8 cellular contexts compared by ENCODE assay signal in the genomic region with DNA sequence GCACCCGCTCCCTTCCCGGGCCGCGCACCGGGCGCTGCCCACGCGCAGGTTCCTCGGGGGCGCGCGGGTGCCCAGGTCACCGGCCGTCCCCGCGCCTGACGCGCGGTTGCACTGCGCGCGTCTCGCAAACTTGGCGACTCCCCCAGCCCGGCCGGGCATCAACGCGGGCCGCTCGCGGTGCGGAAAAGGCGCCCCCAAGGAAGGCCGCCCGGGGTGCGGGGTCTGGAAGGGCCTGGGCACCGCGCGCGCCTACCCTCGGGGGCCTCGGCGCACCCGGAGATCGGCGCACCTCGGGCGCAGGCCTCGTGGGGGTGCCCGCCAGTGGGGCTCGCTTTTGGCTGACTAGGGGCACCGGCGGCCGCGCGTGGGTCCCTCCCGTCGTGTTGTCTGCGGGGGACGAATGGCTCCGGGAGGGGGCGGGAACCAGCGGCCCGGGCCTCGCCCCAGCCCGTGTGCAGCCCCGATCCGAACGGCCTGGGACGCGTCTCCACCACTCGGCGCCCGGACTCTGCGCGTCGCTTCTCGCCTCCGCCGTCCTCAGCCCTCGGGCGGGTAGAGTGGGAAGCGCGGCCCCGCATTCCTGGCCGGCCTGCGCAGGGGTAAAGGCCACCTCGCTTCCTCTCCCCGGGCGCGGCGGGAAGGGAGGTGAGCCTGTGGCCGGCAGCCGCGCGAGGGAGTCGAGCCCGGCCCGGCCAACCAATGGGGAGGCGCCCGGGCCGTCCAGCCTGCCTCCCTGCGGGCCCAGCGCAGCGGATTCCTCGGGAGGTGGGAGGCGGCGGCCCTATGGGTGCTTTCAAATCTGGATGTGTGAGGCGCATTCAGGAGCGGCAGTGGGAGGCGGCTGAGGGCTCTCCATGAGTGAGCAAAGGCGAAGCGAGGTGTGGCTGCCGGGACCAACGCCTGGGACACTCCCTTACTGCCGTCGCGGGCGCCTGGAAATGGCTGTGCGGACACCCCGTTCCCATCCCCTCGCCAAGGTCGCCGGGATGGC. TPM values are rescaled to one million over a fixed set of nuclear protein-coding genes. Genes with fewer than 3 reads are reported as not detected.
DNase-seq lines count a peak whose midpoint lies in the region; ATAC-seq, FAIRE-seq and TF ChIP-seq lines count a peak whose summit lies in the region.

No MANE protein-coding gene starts in this region.

- H3K27me3 ChIP-seq in astrocyte (ENCODE audit: insufficient read depth, low read length) (peaks cover 12% of the 10 kb centered on the region), kidney epithelial cell (ENCODE audit: control insufficient read depth, insufficient read depth, low read length) (peaks cover 47% of the 10 kb centered on the region), testis (no peaks in the 10 kb centered on the region)

- peaks cover 29% of the 10 kb centered on the region for H3K4me1 ChIP-seq in astrocyte (ENCODE audit: insufficient read depth, low read length)
- H3K4me1 ChIP-seq in testis: peaks cover 20% of the 10 kb centered on the region

- peak overlapping the region; percentile 71 for H2AFZ ChIP-seq in astrocyte (ENCODE audit: low read depth, low read length)

- peaks cover 37% of the 10 kb centered on the region for H3K27me3 Mint-ChIP-seq in activated CD8-positive, alpha-beta T cell treated with anti-CD3 and anti-CD28 coated beads, Interleukin-2, amount 10 ng/mL, durations not matched to agents 7 days and 5 days (ENCODE audit: low read depth)
- H3K27me3 Mint-ChIP-seq in activated CD8-positive, alpha-beta T cell treated with anti-CD3 and anti-CD28 coated beads for 36 hours: peaks cover 34% of the 10 kb centered on the region
- no peaks in the 10 kb centered on the region for H3K27me3 Mint-ChIP-seq in astrocyte (ENCODE audit: low read depth, unreplicated experiment)

- H3K9ac ChIP-seq in astrocyte (ENCODE audit: low read length): no peak overlapping the region

- peak; percentile 17 for ATAC-seq in activated CD8-positive, alpha-beta T cell treated with anti-CD3 and anti-CD28 coated beads, Interleukin-2, amount 10 ng/mL, durations not matched to agents 7 days and 5 days
- no peak for ATAC-seq in activated CD8-positive, alpha-beta T cell treated with anti-CD3 and anti-CD28 coated beads for 36 hours
- no peak for ATAC-seq in GM18868 (IDR thresholded peaks at IDR 0.05; ENCODE audit: unreplicated experiment)

- no peak for TF ChIP-seq CTCF in activated CD8-positive, alpha-beta T cell treated with anti-CD3 and anti-CD28 coated beads for 36 hours (IDR thresholded peaks at IDR 0.05)
- TF ChIP-seq CTCF in astrocyte (IDR thresholded peaks at IDR 0.05; ENCODE audit: insufficient read depth, low read depth, low read length) (no peak), kidney epithelial cell (IDR thresholded peaks at IDR 0.05; ENCODE audit: insufficient read depth, low read length, poor library complexity, severe bottlenecking) (no peak), testis (IDR thresholded peaks at IDR 0.05) (no peak)

- H3K79me2 ChIP-seq in astrocyte (ENCODE audit: insufficient read depth, low read length): peaks cover 15% of the 10 kb centered on the region

- peaks cover 24% of the 10 kb centered on the region for H4K20me1 ChIP-seq in astrocyte (ENCODE audit: insufficient read depth, low read length)

- no peak for DNase-seq in activated CD8-positive, alpha-beta T cell treated with anti-CD3 and anti-CD28 coated beads, Interleukin-2, amount 10 ng/mL, durations not matched to agents 7 days and 5 days
- no peak for DNase-seq in activated CD8-positive, alpha-beta T cell treated with anti-CD3 and anti-CD28 coated beads for 36 hours
- DNase-seq in astrocyte (ENCODE audit: low read depth) (no peak), kidney epithelial cell (ENCODE audit: low read depth) (no peak), testis (peak; percentile 42), AG08396 (ENCODE audit: low spot score) (no peak), GM03348 (ENCODE audit: low spot score) (no peak)

- POLR2A ChIA-PET in activated CD8-positive, alpha-beta T cell treated with anti-CD3 and anti-CD28 coated beads, Interleukin-2, amount 10 ng/mL, durations not matched to agents 7 days and 5 days (lab: Charles Lee): no interaction called here
- POLR2A ChIA-PET in activated CD8-positive, alpha-beta T cell treated with anti-CD3 and anti-CD28 coated beads for 36 hours (lab: Charles Lee): interaction anchor here (1.4 kb wide), 1 partner anchor 149 kb away, joined by 3 read pairs; no protein-coding TSS in a partner anchor

- CTCF ChIA-PET in activated CD8-positive, alpha-beta T cell treated with anti-CD3 and anti-CD28 coated beads, Interleukin-2, amount 10 ng/mL, durations not matched to agents 7 days and 5 days (lab: Charles Lee): no interaction called here
- CTCF ChIA-PET in activated CD8-positive, alpha-beta T cell treated with anti-CD3 and anti-CD28 coated beads for 36 hours (lab: Charles Lee): no interaction called here

- 1 to 3% methylated on average over 22 to 68 of the region's 124 CpGs for WGBS in testis, 2 donors

- peak overlapping the region; percentile 38 for H3K4me3 Mint-ChIP-seq in activated CD8-positive, alpha-beta T cell treated with anti-CD3 and anti-CD28 coated beads, Interleukin-2, amount 10 ng/mL, durations not matched to agents 7 days and 5 days
- no peak overlapping the region for H3K4me3 Mint-ChIP-seq in activated CD8-positive, alpha-beta T cell treated with anti-CD3 and anti-CD28 coated beads for 36 hours
- H3K4me3 Mint-ChIP-seq in astrocyte (ENCODE audit: unreplicated experiment): peak overlapping the region; percentile 8

- H3K9me3 ChIP-seq in astrocyte (ENCODE audit: insufficient read depth, low read depth, low read length): no peaks in the 10 kb centered on the region
- H3K9me3 ChIP-seq in testis: no peaks in the 10 kb centered on the region

- H3K36me3 ChIP-seq in astrocyte (ENCODE audit: insufficient read depth, low read length) (no peaks in the 10 kb centered on the region), kidney epithelial cell (ENCODE audit: control insufficient read depth, insufficient read depth, low read length) (no peaks in the 10 kb centered on the region), testis (ENCODE audit: low read depth, missing control alignments) (no peaks in the 10 kb centered on the region)

- H3K27ac Mint-ChIP-seq in activated CD8-positive, alpha-beta T cell treated with anti-CD3 and anti-CD28 coated beads, Interleukin-2, amount 10 ng/mL, durations not matched to agents 7 days and 5 days: no peak overlapping the region
- no peak overlapping the region for H3K27ac Mint-ChIP-seq in activated CD8-positive, alpha-beta T cell treated with anti-CD3 and anti-CD28 coated beads for 36 hours
- H3K27ac Mint-ChIP-seq in astrocyte (ENCODE audit: unreplicated experiment): no peak overlapping the region

- intact Hi-C loops in activated CD8-positive, alpha-beta T cell treated with anti-CD3 and anti-CD28 coated beads for 36 hours (cut with micrococcal nuclease): no loop called here
- intact Hi-C loops in testis (cut with DNase I; ENCODE audit: low total_unique reads): no loop called here

- H3K4me3 ChIP-seq in astrocyte (ENCODE audit: insufficient read depth, low read depth, low read length): no peak overlapping the region
- peak overlapping the region; percentile 39 for H3K4me3 ChIP-seq in kidney epithelial cell (ENCODE audit: low read depth, low read length)
- peak overlapping the region; percentile 58 to 62 for H3K4me3 ChIP-seq in testis

- FAIRE-seq in astrocyte (lab: Jason Lieb, UNC): no peak

- peaks cover 6% of the 10 kb centered on the region for H3K4me1 Mint-ChIP-seq in activated CD8-positive, alpha-beta T cell treated with anti-CD3 and anti-CD28 coated beads, Interleukin-2, amount 10 ng/mL, durations not matched to agents 7 days and 5 days (ENCODE audit: low read depth)
- peaks cover 11% of the 10 kb centered on the region for H3K4me1 Mint-ChIP-seq in activated CD8-positive, alpha-beta T cell treated with anti-CD3 and anti-CD28 coated beads for 36 hours (ENCODE audit: low read depth)
- peaks cover 22% of the 10 kb centered on the region for H3K4me1 Mint-ChIP-seq in astrocyte (ENCODE audit: low read depth, unreplicated experiment)

- H3K36me3 Mint-ChIP-seq in activated CD8-positive, alpha-beta T cell treated with anti-CD3 and anti-CD28 coated beads, Interleukin-2, amount 10 ng/mL, durations not matched to agents 7 days and 5 days (ENCODE audit: low read depth): no peaks in the 10 kb centered on the region
- no peaks in the 10 kb centered on the region for H3K36me3 Mint-ChIP-seq in activated CD8-positive, alpha-beta T cell treated with anti-CD3 and anti-CD28 coated beads for 36 hours (ENCODE audit: low read depth)
- H3K36me3 Mint-ChIP-seq in astrocyte (ENCODE audit: low read depth, unreplicated experiment): no peaks in the 10 kb centered on the region

- TF ChIP-seq POLR2A in testis (IDR thresholded peaks at IDR 0.05): no peak

- peak overlapping the region; percentile 82 for H3K4me2 ChIP-seq in astrocyte (ENCODE audit: low read length)

- no peak overlapping the region for H3K27ac ChIP-seq in astrocyte (ENCODE audit: low read depth, low read length)
- peak overlapping the region; percentile 59 to 83 for H3K27ac ChIP-seq in testis

- H3K9me3 Mint-ChIP-seq in activated CD8-positive, alpha-beta T cell treated with anti-CD3 and anti-CD28 coated beads, Interleukin-2, amount 10 ng/mL, durations not matched to agents 7 days and 5 days (ENCODE audit: insufficient read depth): no peaks in the 10 kb centered on the region
- no peaks in the 10 kb centered on the region for H3K9me3 Mint-ChIP-seq in activated CD8-positive, alpha-beta T cell treated with anti-CD3 and anti-CD28 coated beads for 36 hours
- no peaks in the 10 kb centered on the region for H3K9me3 Mint-ChIP-seq in astrocyte (ENCODE audit: unreplicated experiment)

RNA-seq across cellular contexts. Expression of gene ZBTB46, which starts 0.9 kb away (rescaled TPM):
- under 1 TPM in 1 of 2 experiments, not detected in 1; 0.10 TPM for total RNA-seq in activated CD8-positive, alpha-beta T cell treated with anti-CD3 and anti-CD28 coated beads, Interleukin-2, amount 10 ng/mL, durations not matched to agents 7 days and 5 days
- total RNA-seq in activated CD8-positive, alpha-beta T cell treated with anti-CD3 and anti-CD28 coated beads for 36 hours: under 1 TPM; 0.31 to 0.38 TPM
- total RNA-seq in astrocyte: 12.9 and 13.9 TPM in 2 replicates
- 7.2 and 7.8 TPM in 2 replicates for total RNA-seq in kidney epithelial cell
- 10 to 100 TPM; 12.5 to 15.4 TPM for total RNA-seq in testis
- polyA plus RNA-seq in testis (ENCODE audit: insufficient read depth, low read depth, low replicate concordance): 5.2 TPM

RNA-seq across cellular contexts. Expression of gene ABHD16B, which starts 29.3 kb away (rescaled TPM):
- not detected for total RNA-seq in activated CD8-positive, alpha-beta T cell treated with anti-CD3 and anti-CD28 coated beads, Interleukin-2, amount 10 ng/mL, durations not matched to agents 7 days and 5 days
- not detected for total RNA-seq in activated CD8-positive, alpha-beta T cell treated with anti-CD3 and anti-CD28 coated beads for 36 hours
- total RNA-seq in astrocyte (not detected in 2 replicates), kidney epithelial cell (not detected in 2 replicates), testis (10 to 100 TPM; 13.8 to 20.9 TPM)
- polyA plus RNA-seq in testis (ENCODE audit: insufficient read depth, low read depth, low replicate concordance): 10.8 TPM

RNA-seq across cellular contexts. Expression of gene TPD52L2, which starts 33.1 kb away (rescaled TPM):
- total RNA-seq in activated CD8-positive, alpha-beta T cell treated with anti-CD3 and anti-CD28 coated beads, Interleukin-2, amount 10 ng/mL, durations not matched to agents 7 days and 5 days: 10 to 100 TPM; 35.7 to 40.0 TPM
- 10 to 100 TPM; 43.1 to 44.6 TPM for total RNA-seq in activated CD8-positive, alpha-beta T cell treated with anti-CD3 and anti-CD28 coated beads for 36 hours
- total RNA-seq in astrocyte (145 TPM in 2 replicates), kidney epithelial cell (166 and 177 TPM in 2 replicates), testis (100 to 1,000 TPM; 100 to 132 TPM)
- polyA plus RNA-seq in testis (ENCODE audit: insufficient read depth, low read depth, low replicate concordance): 89.9 TPM

Comparison
In these comparisons a context has a peak if more than half of its experiments do, and no peak if none do; other contexts are left out.
1. RNA of gene ABHD16B, which starts 29.3 kb away (total RNA-seq): 13.8 to 20.9 TPM in testis; not detected in activated CD8-positive, alpha-beta T cell treated with anti-CD3 and anti-CD28 coated beads for 36 hours, not detected in activated CD8-positive, alpha-beta T cell treated with anti-CD3 and anti-CD28 coated beads, Interleukin-2, amount 10 ng/mL, durations not matched to agents 7 days and 5 days, not detected in astrocyte and not detected in kidney epithelial cell; every median in the first group is over 10 times any median in the second.